ENCODE assay signal across 20 cellular contexts in the genomic region with DNA sequence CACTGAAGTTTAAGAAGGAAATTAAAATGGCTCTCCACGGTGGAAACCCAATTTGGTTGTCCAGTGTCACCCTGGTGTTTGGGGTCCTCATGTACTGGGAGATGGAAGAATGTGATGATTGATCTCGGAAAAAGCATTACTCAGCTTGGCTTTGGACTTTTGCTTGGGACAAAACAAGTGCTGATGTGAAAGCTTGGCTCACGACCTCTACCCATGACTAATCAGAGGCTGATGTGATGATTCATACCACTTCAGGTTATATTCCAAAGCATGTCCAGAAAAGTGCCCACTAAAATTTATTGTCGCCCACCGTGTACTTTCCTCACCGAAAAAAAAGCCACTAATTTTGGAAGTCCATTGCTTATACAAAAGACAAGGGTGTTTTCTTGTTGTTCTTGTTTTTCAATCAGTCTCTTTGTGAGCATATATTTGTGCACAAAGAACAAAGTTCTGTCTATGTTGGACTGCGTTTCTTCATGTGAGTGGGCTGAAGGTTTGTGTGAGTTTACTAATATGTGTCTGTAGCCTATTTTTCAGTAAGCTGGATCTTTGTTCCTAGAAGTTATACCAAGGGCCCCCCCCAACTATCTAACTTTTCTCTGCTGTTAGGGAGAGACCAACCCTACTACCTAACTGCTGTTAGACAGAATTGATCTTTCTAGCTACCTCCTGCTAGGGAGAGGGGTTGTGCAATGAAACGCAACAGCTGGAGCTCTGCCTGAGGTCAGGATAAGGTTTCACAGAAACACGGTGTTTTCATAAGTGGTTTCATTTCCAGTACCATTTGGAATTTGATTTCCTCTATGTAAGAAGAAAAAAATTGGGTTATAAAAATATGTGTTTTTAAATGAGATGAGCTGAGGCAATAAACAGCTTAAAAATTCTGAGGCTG. TPM values are rescaled to one million over a fixed set of nuclear protein-coding genes. Genes with fewer than 3 reads are reported as not detected.
"Had no signal": no experiment of that assay in that cellular context is flagged by ENCODE, and none has a peak within 500 bp of the region (broad histone marks: within the 10 kb centered on the region; RNA-seq: fewer than 3 reads in every experiment).

No MANE protein-coding gene starts in this region.

RNA-seq across cellular contexts. Expression of gene CDY1B, which starts 21.4 kb away (rescaled TPM):
- total RNA-seq: chondrocyte, colonic mucosa, dermis microvascular lymphatic vessel endothelial cell, endodermal cell, esophagus mucosa, esophagus squamous epithelium, frontal cortex, glomerular endothelial cell, heart right ventricle, kidney epithelial cell, left cardiac atrium, left ventricle myocardium inferior, lower leg skin, lower lobe of right lung, lung microvascular endothelial cell, mesenteric fat pad, mesothelial cell of epicardium, mucosa of descending colon, myocyte had no signal
- polyA plus RNA-seq: heart right ventricle, keratinocyte had no signal
